ENCODE assay signal across 16 cellular contexts in genomic region chr13:32499538-32500210, GRCh38. TPM values are rescaled to one million over a fixed set of nuclear protein-coding genes. Genes with fewer than 3 reads are reported as not detected.
A peak's percentile ranks its signal among the peaks of the same experiment; 100 is the strongest.
DNase-seq lines count a peak whose midpoint lies in the region; ATAC-seq and TF ChIP-seq lines count a peak whose summit lies in the region.
"Had no signal": no experiment of that assay in that cellular context is flagged by ENCODE, and none has a peak within 500 bp of the region (broad histone marks: within the 10 kb centered on the region; RNA-seq: fewer than 3 reads in every experiment).

No MANE protein-coding gene starts in this region.

- no peaks in the 10 kb centered on the region for H3K4me1 ChIP-seq in mammary epithelial cell (ENCODE audit: insufficient read depth, low read length)
- H3K4me1 ChIP-seq in osteoblast (ENCODE audit: insufficient read depth, low read length) = peaks cover 2% of the 10 kb centered on the region
- H3K4me1 ChIP-seq: BLaER1 had no signal

- no peak overlapping the region for H3K27ac ChIP-seq in mammary epithelial cell (ENCODE audit: insufficient read depth, low read depth, low read length)
- no peak overlapping the region for H3K27ac ChIP-seq in osteoblast (ENCODE audit: low read depth, low read length)
- H3K27ac ChIP-seq: 22Rv1, BLaER1 had no signal

- in situ Hi-C loops in mammary epithelial cell (cut with MboI; ENCODE audit: low sequenced_read_pairs in 2 of 2) = no loop called here

- DNase-seq in MCF 10A (ENCODE audit: unreplicated experiment) = no peak
- DNase-seq in mammary epithelial cell = no peak
- peak; percentile 9 for DNase-seq in HuH-7 (ENCODE audit: low spot score)
- DNase-seq in osteoblast (ENCODE audit: insufficient read length, low spot score, missing footprints) = peak; percentile 29
- DNase-seq in stimulated activated naive CD8-positive, alpha-beta T cell treated with anti-CD3 and anti-CD28 coated beads, Interleukin-15, amount 100 ng/mL, for 72 hours = no peak
- no peak for DNase-seq in activated naive CD8-positive, alpha-beta T cell treated with anti-CD3 and anti-CD28 coated beads for 36 hours
- DNase-seq: AML-193, Calu3, DMS 273 treated with DMSO at 0.1 percent for 48 hours, H9 had no signal

- no peak overlapping the region for H3K4me3 Mint-ChIP-seq in MCF 10A (ENCODE audit: unreplicated experiment)
- no peak overlapping the region for H3K4me3 Mint-ChIP-seq in activated T-helper 17 cell treated with anti-CD3 and anti-CD28 coated beads, Interleukin-2, amount 50 U/mL, for 72 hours
- no peak overlapping the region for H3K4me3 Mint-ChIP-seq in stimulated activated naive CD8-positive, alpha-beta T cell treated with anti-CD3 and anti-CD28 coated beads, Interleukin-15, amount 100 ng/mL, for 72 hours
- H3K4me3 Mint-ChIP-seq in activated naive CD8-positive, alpha-beta T cell treated with anti-CD3 and anti-CD28 coated beads for 36 hours = no peak overlapping the region
- H3K4me3 Mint-ChIP-seq: GM23338, H9, IgD-negative memory B cell had no signal

- H3K79me2 ChIP-seq in mammary epithelial cell (ENCODE audit: insufficient read depth, low read length) (no peaks in the 10 kb centered on the region), osteoblast (ENCODE audit: insufficient read depth, low read length) (no peaks in the 10 kb centered on the region)

- H3K27ac Mint-ChIP-seq in MCF 10A (ENCODE audit: low read depth, unreplicated experiment) = no peak overlapping the region
- H3K27ac Mint-ChIP-seq in activated T-helper 17 cell treated with anti-CD3 and anti-CD28 coated beads, Interleukin-2, amount 50 U/mL, for 72 hours = peak overlapping the region; percentile 7
- H3K27ac Mint-ChIP-seq in stimulated activated naive CD8-positive, alpha-beta T cell treated with anti-CD3 and anti-CD28 coated beads, Interleukin-15, amount 100 ng/mL, for 72 hours = peak overlapping the region in 1 of 2 donors; percentile 9
- H3K27ac Mint-ChIP-seq in activated naive CD8-positive, alpha-beta T cell treated with anti-CD3 and anti-CD28 coated beads for 36 hours = no peak overlapping the region
- H3K27ac Mint-ChIP-seq: GM23338, H9 had no signal

- POLR2A ChIA-PET in MCF 10A (lab: Yijun Ruan, JAX) = interaction anchor here (0.5 to 0.7 kb wide), 4 partner anchors 9 to 1918 kb away, joined by 3 read pairs; no protein-coding TSS in a partner anchor

- ATAC-seq in activated T-helper 17 cell treated with anti-CD3 and anti-CD28 coated beads, Interleukin-2, amount 50 U/mL, for 72 hours (replicated peaks) = no peak
- no peak for ATAC-seq in stimulated activated naive CD8-positive, alpha-beta T cell treated with anti-CD3 and anti-CD28 coated beads, Interleukin-15, amount 100 ng/mL, for 72 hours
- ATAC-seq in HG03565 (IDR thresholded peaks at IDR 0.05; ENCODE audit: unreplicated experiment) = no peak
- ATAC-seq: GM23338 had no signal

- no peak overlapping the region for H3K4me3 ChIP-seq in mammary epithelial cell (replicated peaks in 1 of 3; ENCODE audit: insufficient read depth in 1 of 3, low read depth in 2 of 3, low read length in 3 of 3)
- H3K4me3 ChIP-seq in osteoblast (ENCODE audit: insufficient read depth, low read length) = no peak overlapping the region
- H3K4me3 ChIP-seq: BLaER1, GM23338 had no signal

- H3K27me3 ChIP-seq in mammary epithelial cell (ENCODE audit: insufficient read depth, low read length) (no peaks in the 10 kb centered on the region), osteoblast (ENCODE audit: insufficient read depth, low read length) (no peaks in the 10 kb centered on the region)
- H3K27me3 ChIP-seq: BLaER1 had no signal

- peaks cover 28% of the 10 kb centered on the region for H3K36me3 Mint-ChIP-seq in MCF 10A (ENCODE audit: insufficient read depth, unreplicated experiment)
- no peaks in the 10 kb centered on the region for H3K36me3 Mint-ChIP-seq in activated T-helper 17 cell treated with anti-CD3 and anti-CD28 coated beads, Interleukin-2, amount 50 U/mL, for 72 hours (ENCODE audit: low read depth)
- H3K36me3 Mint-ChIP-seq in activated naive CD8-positive, alpha-beta T cell treated with anti-CD3 and anti-CD28 coated beads for 36 hours = peaks cover 9% of the 10 kb centered on the region
- H3K36me3 Mint-ChIP-seq: IgD-negative memory B cell had no signal

- H4K20me1 ChIP-seq in mammary epithelial cell (ENCODE audit: insufficient read depth, low read length) = no peaks in the 10 kb centered on the region
- no peaks in the 10 kb centered on the region for H4K20me1 ChIP-seq in osteoblast (ENCODE audit: insufficient read depth, low read length)
- H4K20me1 ChIP-seq: BLaER1 had no signal

- H3K36me3 ChIP-seq in mammary epithelial cell (ENCODE audit: insufficient read depth, low read length) (no peaks in the 10 kb centered on the region), osteoblast (ENCODE audit: insufficient read depth, low read length) (no peaks in the 10 kb centered on the region)
- H3K36me3 ChIP-seq: BLaER1 had no signal

- no peak for TF ChIP-seq CTCF in MCF 10A (IDR thresholded peaks at IDR 0.05; ENCODE audit: unreplicated experiment)
- no peak for TF ChIP-seq CTCF in mammary epithelial cell (conservative IDR thresholded peaks at IDR 0.05 in 1 of 2, IDR thresholded peaks at IDR 0.05 in 1 of 2; ENCODE audit: extremely low read depth in 1 of 2, insufficient read depth in 1 of 2, low read depth in 1 of 2, low read length in 2 of 2)
- TF ChIP-seq CTCF in osteoblast (IDR thresholded peaks at IDR 0.05; ENCODE audit: extremely low read depth, low read depth, low read length) = no peak

- no peaks in the 10 kb centered on the region for H3K27me3 Mint-ChIP-seq in MCF 10A (ENCODE audit: insufficient read depth, unreplicated experiment)
- H3K27me3 Mint-ChIP-seq in activated T-helper 17 cell treated with anti-CD3 and anti-CD28 coated beads, Interleukin-2, amount 50 U/mL, for 72 hours = no peaks in the 10 kb centered on the region
- H3K27me3 Mint-ChIP-seq in stimulated activated naive CD8-positive, alpha-beta T cell treated with anti-CD3 and anti-CD28 coated beads, Interleukin-15, amount 100 ng/mL, for 72 hours = no peaks in the 10 kb centered on the region
- H3K27me3 Mint-ChIP-seq in activated naive CD8-positive, alpha-beta T cell treated with anti-CD3 and anti-CD28 coated beads for 36 hours = no peaks in the 10 kb centered on the region
- H3K27me3 Mint-ChIP-seq: IgD-negative memory B cell had no signal

- H3K4me2 ChIP-seq in mammary epithelial cell (ENCODE audit: insufficient read depth, low read depth, low read length) = no peak overlapping the region
- H3K4me2 ChIP-seq in osteoblast (ENCODE audit: insufficient read depth, low read length) = no peak overlapping the region
- H3K4me2 ChIP-seq: BLaER1, GM23338 had no signal

- H3K9me3 Mint-ChIP-seq in MCF 10A (ENCODE audit: unreplicated experiment) = no peaks in the 10 kb centered on the region
- H3K9me3 Mint-ChIP-seq in activated T-helper 17 cell treated with anti-CD3 and anti-CD28 coated beads, Interleukin-2, amount 50 U/mL, for 72 hours = no peaks in the 10 kb centered on the region
- no peaks in the 10 kb centered on the region for H3K9me3 Mint-ChIP-seq in stimulated activated naive CD8-positive, alpha-beta T cell treated with anti-CD3 and anti-CD28 coated beads, Interleukin-15, amount 100 ng/mL, for 72 hours
- H3K9me3 Mint-ChIP-seq in activated naive CD8-positive, alpha-beta T cell treated with anti-CD3 and anti-CD28 coated beads for 36 hours = no peaks in the 10 kb centered on the region
- H3K9me3 Mint-ChIP-seq: GM23338, H9, IgD-negative memory B cell had no signal

- BruUV-seq in MCF 10A (replicated peaks; lab: Mats Ljungman, UMichigan) = TSS peak; percentile 1
- BruUV-seq in mammary epithelial cell (replicated peaks; lab: Mats Ljungman, UMichigan) = no TSS peak

- H2AFZ ChIP-seq in mammary epithelial cell (ENCODE audit: low read depth, low read length) (no peak overlapping the region), osteoblast (ENCODE audit: low read length) (no peak overlapping the region)
- H2AFZ ChIP-seq: GM23338 had no signal

- 100% methylated on average over 2 of the region's 2 CpGs for WGBS in mammary epithelial cell (ENCODE audit: low coverage, missing lambda C conversion rate)

- H3K4me1 Mint-ChIP-seq in MCF 10A (ENCODE audit: insufficient read depth, unreplicated experiment) = peaks cover 8% of the 10 kb centered on the region
- peaks cover 12% of the 10 kb centered on the region for H3K4me1 Mint-ChIP-seq in activated T-helper 17 cell treated with anti-CD3 and anti-CD28 coated beads, Interleukin-2, amount 50 U/mL, for 72 hours
- H3K4me1 Mint-ChIP-seq in stimulated activated naive CD8-positive, alpha-beta T cell treated with anti-CD3 and anti-CD28 coated beads, Interleukin-15, amount 100 ng/mL, for 72 hours = peaks cover 12% of the 10 kb centered on the region
- H3K4me1 Mint-ChIP-seq in activated naive CD8-positive, alpha-beta T cell treated with anti-CD3 and anti-CD28 coated beads for 36 hours = peaks cover 13% of the 10 kb centered on the region

- H3K9me3 ChIP-seq in mammary epithelial cell (replicated peaks; ENCODE audit: insufficient read depth, low read length) (no peaks in the 10 kb centered on the region), osteoblast (ENCODE audit: low read depth, low read length) (no peaks in the 10 kb centered on the region)
- H3K9me3 ChIP-seq: BLaER1 had no signal

- intact Hi-C loops in MCF 10A (cut with micrococcal nuclease) (no loop called here), mammary epithelial cell (cut with micrococcal nuclease) (no loop called here)

- no peak overlapping the region for H3K9ac ChIP-seq in mammary epithelial cell (ENCODE audit: insufficient read depth, low read length)
- H3K9ac ChIP-seq: BLaER1 had no signal

- dilution Hi-C loops in mammary epithelial cell (cut with HindIII; ENCODE audit: low sequenced_read_pairs) = no loop called here

- CTCF ChIA-PET in MCF 10A (lab: Yijun Ruan, JAX) = interaction anchor here (0.5 to 1.3 kb wide), 3 partner anchors 15 to 31 kb away, joined by 3 to 4 read pairs (median 3); no protein-coding TSS in a partner anchor
- CTCF ChIA-PET in mammary epithelial cell (lab: Charles Lee; ENCODE audit: low non-redundant PET) = interaction anchor here (0.6 kb wide), 1 partner anchor 122 kb away, joined by 4 read pairs; no protein-coding TSS in a partner anchor

RNA-seq across cellular contexts. Expression of gene N4BP2L2, which starts 38.9 kb away (rescaled TPM):
- total RNA-seq in MCF 10A (2022) = 113 and 132 TPM in 2 replicates
- 100 to 1,000 TPM in 1 of 2 donors, 10 to 100 TPM in 1; 99.0 to 102 TPM for total RNA-seq in mammary epithelial cell
- 18.1 TPM for polyA plus RNA-seq in mammary epithelial cell
- 9.7 TPM for polyA minus RNA-seq in mammary epithelial cell
- total RNA-seq in activated T-helper 17 cell treated with anti-CD3 and anti-CD28 coated beads, Interleukin-2, amount 50 U/mL, for 72 hours = 100 to 1,000 TPM in 1 of 2 donors, 10 to 100 TPM in 1; 97.0 to 126 TPM
- total RNA-seq in osteoblast = 178 and 183 TPM in 2 replicates
- 10 to 100 TPM; 66.7 to 68.8 TPM for total RNA-seq in activated naive CD8-positive, alpha-beta T cell treated with anti-CD3 and anti-CD28 coated beads for 36 hours

Comparison
In these comparisons a context has a peak if more than half of its experiments do, and no peak if none do; other contexts are left out.
1. DNase-seq: peak in HuH-7 (single experiment) and osteoblast (single experiment); none in MCF 10A (single experiment), mammary epithelial cell (single experiment), stimulated activated naive CD8-positive, alpha-beta T cell treated with anti-CD3 and anti-CD28 coated beads, Interleukin-15, amount 100 ng/mL, for 72 hours (0 of 2) and activated naive CD8-positive, alpha-beta T cell treated with anti-CD3 and anti-CD28 coated beads for 36 hours (single experiment).